ENCODE assay signal across 3 cellular contexts in genomic region chr1:160517519-160517918, GRCh38. TPM values are rescaled to one million over a fixed set of nuclear protein-coding genes. Genes with fewer than 3 reads are reported as not detected.
"Had no signal": no experiment of that assay in that cellular context is flagged by ENCODE, and none has a peak within 500 bp of the region (broad histone marks: within the 10 kb centered on the region; RNA-seq: fewer than 3 reads in every experiment).

No MANE protein-coding gene starts in this region.

RNA-seq across cellular contexts. Expression of gene SLAMF6, which starts 5.5 kb away (rescaled TPM):
- total RNA-seq: cardiac muscle cell, SJCRH30 had no signal
- polyA plus RNA-seq: cardiac muscle cell, SK-N-SH had no signal
